In genomic region chr13:99659234-99659633, GRCh38 we compare ENCODE assay signal across 10 cellular contexts. TPM values are rescaled to one million over a fixed set of nuclear protein-coding genes. Genes with fewer than 3 reads are reported as not detected.
DNase-seq lines count a peak whose midpoint lies in the region; ATAC-seq, FAIRE-seq and TF ChIP-seq lines count a peak whose summit lies in the region.
"Had no signal": no experiment of that assay in that cellular context is flagged by ENCODE, and none has a peak within 500 bp of the region (broad histone marks: within the 10 kb centered on the region; RNA-seq: fewer than 3 reads in every experiment).

No MANE protein-coding gene starts in this region.

- H3K4me1 Mint-ChIP-seq in endodermal cell: peaks cover 71% of the 10 kb centered on the region

- H3K9me3 Mint-ChIP-seq in endodermal cell: no peaks in the 10 kb centered on the region

- H3K79me2 ChIP-seq in HepG2 (ENCODE audit: insufficient read depth, low read length): no peaks in the 10 kb centered on the region

- no peak overlapping the region for H3K4me2 ChIP-seq in HepG2 (ENCODE audit: low read depth, low read length)

- no peaks in the 10 kb centered on the region for H3K36me3 ChIP-seq in liver (ENCODE audit: control insufficient read depth in 4 of 4, insufficient read depth in 3 of 4, low read depth in 1 of 4, low read length in 3 of 4)
- no peaks in the 10 kb centered on the region for H3K36me3 ChIP-seq in HepG2 (replicated peaks in 1 of 2; ENCODE audit: control insufficient read depth in 1 of 2, insufficient read depth in 2 of 2, low read length in 2 of 2)
- H3K36me3 ChIP-seq in endodermal cell (ENCODE audit: control insufficient read depth, insufficient read depth, low read length): no peaks in the 10 kb centered on the region
- H3K36me3 ChIP-seq: SJSA1 had no signal

- no peak overlapping the region for H2AFZ ChIP-seq in HepG2 (ENCODE audit: low read length)

- CTCF ChIA-PET in HepG2 (lab: Yijun Ruan, JAX; ENCODE audit: low intra/inter-chr PET ratio, low total read pairs): no interaction called here

- no peak overlapping the region for H3K4me3 ChIP-seq in liver (ENCODE audit: low read depth in 1 of 3, low read length in 3 of 3)
- no peak overlapping the region for H3K4me3 ChIP-seq in HepG2 (replicated peaks in 1 of 3; ENCODE audit: insufficient read depth in 1 of 3, low read depth in 2 of 3, low read length in 3 of 3)
- peak overlapping the region; percentile 57 for H3K4me3 ChIP-seq in endodermal cell (ENCODE audit: low read length)
- H3K4me3 ChIP-seq in coronary artery: no peak overlapping the region
- H3K4me3 ChIP-seq: SJSA1 had no signal

- H3K4me1 ChIP-seq in liver (ENCODE audit: control insufficient read depth in 4 of 4, insufficient read depth in 4 of 4, low read length in 3 of 4) (peaks cover 5 to 53% (median 33%) of the 10 kb centered on the region in 4 donors), HepG2 (ENCODE audit: insufficient read depth, low read length) (peaks cover 49% of the 10 kb centered on the region), endodermal cell (ENCODE audit: control insufficient read depth, insufficient read depth, low read length) (peaks cover 27% of the 10 kb centered on the region)
- H3K4me1 ChIP-seq: SJSA1 had no signal

- no peak for TF ChIP-seq EP300 in HepG2 (IDR thresholded peaks at IDR 0.05; ENCODE audit: low read depth in 2 of 2, low read length in 2 of 2)
- TF ChIP-seq EP300 in HepG2 (CRISPR knock-in tag; IDR thresholded peaks at IDR 0.05; ENCODE audit: borderline replicate concordance): no peak

- no peak for TF ChIP-seq CTCF in liver (IDR thresholded peaks at IDR 0.05; ENCODE audit: low read depth, low read length, missing input control)
- no peak for TF ChIP-seq CTCF in HepG2 (CRISPR knock-in tag; IDR thresholded peaks at IDR 0.05)
- TF ChIP-seq CTCF in endodermal cell (conservative IDR thresholded peaks at IDR 0.05): no peak
- no peak for TF ChIP-seq CTCF in coronary artery (IDR thresholded peaks at IDR 0.05)

- peak overlapping the region; percentile 57 for H3K4me3 Mint-ChIP-seq in endodermal cell

- no peaks in the 10 kb centered on the region for H3K27me3 ChIP-seq in liver (ENCODE audit: control insufficient read depth in 4 of 4, insufficient read depth in 4 of 4, low read length in 3 of 4)
- H3K27me3 ChIP-seq in HepG2 (ENCODE audit: control insufficient read depth in 1 of 2, insufficient read depth in 2 of 2, low read length in 2 of 2): no peaks in the 10 kb centered on the region
- no peaks in the 10 kb centered on the region for H3K27me3 ChIP-seq in endodermal cell (ENCODE audit: control insufficient read depth, insufficient read depth, low read length, poor library complexity, severe bottlenecking)

- H3K9ac ChIP-seq in liver (ENCODE audit: low read depth in 1 of 2, low read length in 2 of 2): peak overlapping the region; percentile 28 to 72
- no peak overlapping the region for H3K9ac ChIP-seq in HepG2 (ENCODE audit: insufficient read depth, low read depth, low read length)
- no peak overlapping the region for H3K9ac ChIP-seq in endodermal cell (ENCODE audit: extremely low read depth, low read length, poor library complexity, severe bottlenecking)

- no TSS peak for BruUV-seq in HepG2 (replicated peaks; lab: Mats Ljungman, UMichigan)

- in situ Hi-C loops in HepG2 (cut with HindIII; ENCODE audit: extremely low pct_ligation_motif_present, low pct_unique_long_range_greater_than_20kb): loop anchor here (25.0 kb wide), 3 partner anchors 578 to 1453 kb away; no protein-coding TSS in a partner anchor

- intact Hi-C loops in HepG2 (cut with micrococcal nuclease; ENCODE audit: unreplicated experiment): loop anchor here (5.0 kb wide), 1 partner anchor 313 kb away; the partner anchor contains the start of gene ZIC5

- H3K27me3 Mint-ChIP-seq in endodermal cell (ENCODE audit: insufficient read depth): peaks cover 7% of the 10 kb centered on the region

- DNase-seq in HepG2 (ENCODE audit: low spot score) (no peak), NCI-H524 (lab: John Stamatoyannopoulos, UW) (peak; percentile 71 to 81), endodermal cell (no peak), NCI-H226 (no peak), AG08395 (ENCODE audit: low spot score) (no peak), coronary artery (ENCODE audit: low spot score) (no peak)
- DNase-seq: NCI-H2029 had no signal

- no peak for TF ChIP-seq POLR2A in HepG2 (IDR thresholded peaks at IDR 0.05; ENCODE audit: insufficient read depth in 1 of 2, low read depth in 2 of 2, low read length in 2 of 2)

- WGBS in liver: 67% methylated on average over 3 of the region's 3 CpGs
- 94% methylated on average over 3 of the region's 3 CpGs for whole genome bisulfite sequencing in HepG2 (ENCODE audit: low lambda C conversion rate)
- 19 to 25% methylated on average over 1 to 2 of the region's 3 CpGs for WGBS in endodermal cell (ENCODE audit: insufficient coverage in 1 of 2, insufficient read length in 1 of 2), 2 experiments

- POLR2A ChIA-PET in HepG2 (lab: Yijun Ruan, JAX): no interaction called here

- H3K27ac ChIP-seq in liver (ENCODE audit: low read depth in 1 of 2, low read length in 2 of 2): peak overlapping the region in 1 of 2 donors; percentile 36
- H3K27ac ChIP-seq in HepG2 (ENCODE audit: extremely low read length, insufficient read depth, low read length): no peak overlapping the region
- H3K27ac ChIP-seq in endodermal cell (ENCODE audit: low read depth, low read length): peak overlapping the region; percentile 91
- no peak overlapping the region for H3K27ac ChIP-seq in coronary artery
- H3K27ac ChIP-seq: SJSA1 had no signal

- TF ChIP-seq RAD21 in liver (IDR thresholded peaks at IDR 0.05): no peak
- no peak for TF ChIP-seq RAD21 in HepG2 (CRISPR knock-in tag; IDR thresholded peaks at IDR 0.05)

- peak overlapping the region; percentile 93 for H3K27ac Mint-ChIP-seq in endodermal cell

- no peaks in the 10 kb centered on the region for H4K20me1 ChIP-seq in HepG2 (ENCODE audit: insufficient read depth, low read length)

- no peak for FAIRE-seq in HepG2 (lab: Jason Lieb, UNC)

- ATAC-seq in HepG2 (no peak), HG03457 (IDR thresholded peaks at IDR 0.05; ENCODE audit: unreplicated experiment) (no peak)

- H3K36me3 Mint-ChIP-seq in endodermal cell (ENCODE audit: low read depth): no peaks in the 10 kb centered on the region

- H3K9me3 ChIP-seq in liver (ENCODE audit: control insufficient read depth in 4 of 4, low read length in 3 of 4) (no peaks in the 10 kb centered on the region), HepG2 (ENCODE audit: low read length) (no peaks in the 10 kb centered on the region), endodermal cell (ENCODE audit: control insufficient read depth, low read length) (no peaks in the 10 kb centered on the region)
- H3K9me3 ChIP-seq: SJSA1 had no signal

TF ChIP-seq in liver, 16 proteins besides CTCF, POLR2A, EP300 and RAD21:
- TF ChIP-seq JUND (IDR thresholded peaks at IDR 0.05) (no peak), RXRA (IDR thresholded peaks at IDR 0.05) (no peak), SP1 (IDR thresholded peaks at IDR 0.05) (no peak), FOXA1 (IDR thresholded peaks at IDR 0.05) (no peak), ATF3 (IDR thresholded peaks at IDR 0.05) (no peak), NR2F2 (IDR thresholded peaks at IDR 0.05) (no peak), TAF1 (conservative IDR thresholded peaks at IDR 0.05) (no peak)

TF ChIP-seq in HepG2, 621 proteins besides CTCF, POLR2A, EP300 and RAD21:
- TF ChIP-seq FOSL2 (CRISPR knock-in tag; IDR thresholded peaks at IDR 0.05) (no peak), LCORL (IDR thresholded peaks at IDR 0.05) (no peak), LCORL (CRISPR knock-in tag; IDR thresholded peaks at IDR 0.05) (no peak), RARG (CRISPR knock-in tag; IDR thresholded peaks at IDR 0.05; ENCODE audit: low read depth) (no peak), GATAD2A (CRISPR knock-in tag; IDR thresholded peaks at IDR 0.05) (no peak)

RNA-seq across cellular contexts. Expression of gene CLYBL, which starts 52.7 kb away (rescaled TPM):
- 10 to 100 TPM in 1 of 2 donors, 1 to 10 TPM in 1; 8.2 to 19.5 TPM for total RNA-seq in liver
- 10 to 100 TPM; 22.2 to 31.1 TPM for polyA plus RNA-seq in liver
- total RNA-seq in HepG2 (2016; rRNA removed; fragmentation: Illumina TruSeq; extraction: Trizol): 9.6 and 14.5 TPM in 2 replicates
- total RNA-seq in HepG2 (2016; cell fraction: cytosol; rRNA removed; fragmentation: Illumina TruSeq; extraction: Trizol; ENCODE audit: low read depth): 2.0 and 2.9 TPM in 2 replicates
- total RNA-seq in HepG2 (2016; cell fraction: insoluble cytoplasmic fraction; rRNA removed; fragmentation: Illumina TruSeq; extraction: Trizol): 9.5 and 15.4 TPM in 2 replicates
- total RNA-seq in HepG2 (2016; cell fraction: membrane; rRNA removed; fragmentation: Illumina TruSeq; extraction: Trizol): 3.3 and 3.6 TPM in 2 replicates
- 6.5 and 8.3 TPM in 2 replicates for total RNA-seq in HepG2 (2016; cell fraction: nucleus; rRNA removed; fragmentation: Illumina TruSeq; extraction: Trizol)
- 10.7 and 12.7 TPM in 2 replicates for polyA plus RNA-seq in HepG2 (2011; rRNA removed)
- polyA plus RNA-seq in HepG2 (2011; cell fraction: cytosol; rRNA removed): 5.3 and 10.1 TPM in 2 replicates
- polyA plus RNA-seq in HepG2 (2011; cell fraction: nucleus; rRNA removed): 10.8 and 13.7 TPM in 2 replicates
- 13.3 and 18.6 TPM in 2 replicates for polyA plus RNA-seq in HepG2 (2012)
- polyA plus RNA-seq in HepG2 (2016; cell fraction: cytosol; fragmentation: Illumina TruSeq; extraction: Trizol; ENCODE audit: low read depth): 2.8 and 3.7 TPM in 2 replicates
- polyA plus RNA-seq in HepG2 (2016; cell fraction: insoluble cytoplasmic fraction; fragmentation: Illumina TruSeq; extraction: Trizol; ENCODE audit: low read depth): 21.4 and 21.5 TPM in 2 replicates
- 4.2 and 5.1 TPM in 2 replicates for polyA plus RNA-seq in HepG2 (2016; cell fraction: membrane; fragmentation: Illumina TruSeq; extraction: Trizol; ENCODE audit: low read depth)
- polyA plus RNA-seq in HepG2 (2016; cell fraction: nucleus; fragmentation: Illumina TruSeq; extraction: Trizol; ENCODE audit: insufficient read depth, low read depth): 12.2 and 12.3 TPM in 2 replicates
- polyA minus RNA-seq in HepG2 (2011; rRNA and poly(A)+ RNA removed; ENCODE audit: low replicate concordance): 1.0 and 3.9 TPM in 2 replicates
- polyA minus RNA-seq in HepG2 (2011; cell fraction: cytosol; rRNA and poly(A)+ RNA removed): 4.7 and 5.9 TPM in 2 replicates
- 18.8 and 21.1 TPM in 2 replicates for polyA minus RNA-seq in HepG2 (2011; cell fraction: nucleus; rRNA and poly(A)+ RNA removed)
- 10 to 100 TPM in 1 of 2 donors, 1 to 10 TPM in 1; 9.8 to 13.3 TPM for total RNA-seq in endodermal cell
- polyA plus RNA-seq in endodermal cell (2013, experiment 1 of 2): 16.6 TPM
- 13.5 TPM for polyA plus RNA-seq in endodermal cell (2013, experiment 2 of 2)

Comparison
In these comparisons a context has a peak if more than half of its experiments do, and no peak if none do; other contexts are left out.
1. H3K9ac ChIP-seq: peak in liver (2 of 2); none in HepG2 (single experiment) and endodermal cell (single experiment).
2. DNase-seq: peak in NCI-H524 (2 of 2); none in HepG2 (single experiment), endodermal cell (single experiment), NCI-H226 (single experiment), AG08395 (single experiment) and coronary artery (single experiment).